ENCODE assay signal across 23 cellular contexts in the genomic region with DNA sequence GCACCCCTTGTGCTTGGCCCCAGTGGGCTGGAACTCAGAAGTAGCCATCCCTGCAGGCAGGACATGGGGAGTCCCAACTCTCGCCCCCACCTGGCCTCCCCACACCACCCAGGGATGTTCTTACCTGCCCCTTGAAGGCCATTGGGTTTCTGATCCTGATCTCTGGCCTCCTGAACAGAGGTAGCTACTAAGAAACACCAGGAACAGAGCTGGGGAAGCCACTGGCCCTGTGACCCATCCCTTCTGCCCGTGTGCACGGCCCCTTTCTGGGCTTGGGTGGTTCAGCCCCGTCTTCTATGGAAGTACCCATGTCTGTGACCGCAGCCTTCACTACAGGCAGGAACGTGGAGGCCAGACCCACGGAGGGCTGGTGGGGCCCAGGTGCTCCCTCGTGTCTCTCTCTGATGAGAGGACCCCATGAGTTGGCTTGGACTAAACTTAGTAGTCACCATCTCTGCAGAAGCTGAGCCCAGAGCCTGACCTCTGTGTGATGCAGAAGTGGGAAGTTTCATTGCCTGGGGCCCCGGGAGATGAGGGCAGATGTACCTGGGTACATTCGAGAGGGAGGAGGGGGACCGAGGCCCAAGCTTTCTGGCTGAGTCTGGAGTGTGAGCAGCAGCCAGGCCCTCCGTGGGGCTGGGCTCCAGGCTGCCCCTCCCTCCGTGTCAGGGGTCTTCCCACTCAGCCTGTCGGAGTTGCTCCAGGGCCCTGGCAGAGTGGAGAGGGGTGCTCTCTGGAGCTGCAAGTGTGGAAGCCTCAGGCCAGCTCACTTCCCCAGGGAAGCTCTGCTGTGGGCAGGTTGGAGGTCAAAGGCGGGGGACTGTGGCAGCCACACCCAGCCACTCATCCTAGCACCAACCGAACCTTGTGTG.
A peak's percentile ranks its signal among the peaks of the same experiment; 100 is the strongest.
DNase-seq lines count a peak whose midpoint lies in the region; ATAC-seq, FAIRE-seq and TF ChIP-seq lines count a peak whose summit lies in the region.
"Had no signal": no experiment of that assay in that cellular context is flagged by ENCODE, and none has a peak within 500 bp of the region (broad histone marks: within the 10 kb centered on the region; RNA-seq: fewer than 3 reads in every experiment).

No MANE protein-coding gene starts in this region.

- no peak for TF ChIP-seq POLR2A in GM12891 (IDR thresholded peaks at IDR 0.05; ENCODE audit: low read depth, low read length)

- no peak for ATAC-seq in sciatic nerve
- ATAC-seq: A549, GM23338, heart right ventricle, HepG2, Panc1 had no signal

- H3K36me3 Mint-ChIP-seq in activated CD4-positive, alpha-beta T cell treated with anti-CD3 and anti-CD28 coated beads, Interleukin-2, amount 10 ng/mL, durations not matched to agents 7 days and 5 days (ENCODE audit: low read depth) = peaks cover 21% of the 10 kb centered on the region
- peaks cover under 1% of the 10 kb centered on the region for H3K36me3 Mint-ChIP-seq in chondrocyte (ENCODE audit: low read depth)

- H3K9me3 ChIP-seq in effector memory CD4-positive, alpha-beta T cell (ENCODE audit: control insufficient read depth, low read length) = no peaks in the 10 kb centered on the region
- H3K9me3 ChIP-seq: A549, heart right ventricle, tibial nerve had no signal

- CTCF ChIA-PET in activated CD4-positive, alpha-beta T cell treated with anti-CD3 and anti-CD28 coated beads, Interleukin-2, amount 10 ng/mL, durations not matched to agents 7 days and 5 days (lab: Charles Lee) = interaction anchor here (1.3 to 1.7 kb wide), 3 partner anchors 9 to 24 kb away, joined by 3 to 8 read pairs (median 7); no protein-coding TSS in a partner anchor

- H3K36me3 ChIP-seq in effector memory CD4-positive, alpha-beta T cell (ENCODE audit: control insufficient read depth, insufficient read depth, low read length) = no peaks in the 10 kb centered on the region

- TF ChIP-seq CTCF in chondrocyte (IDR thresholded peaks at IDR 0.05) = no peak

- intact Hi-C loops in sciatic nerve (cut with DNase I) = no loop called here

- POLR2A ChIA-PET in activated CD4-positive, alpha-beta T cell treated with anti-CD3 and anti-CD28 coated beads, Interleukin-2, amount 10 ng/mL, durations not matched to agents 7 days and 5 days (lab: Charles Lee) = no interaction called here

- H3K4me3 Mint-ChIP-seq in activated CD4-positive, alpha-beta T cell treated with anti-CD3 and anti-CD28 coated beads, Interleukin-2, amount 10 ng/mL, durations not matched to agents 7 days and 5 days = no peak overlapping the region
- no peak overlapping the region for H3K4me3 Mint-ChIP-seq in chondrocyte (ENCODE audit: unreplicated experiment)
- H3K4me3 Mint-ChIP-seq: GM23338, nephron progenitor cell had no signal

- FAIRE-seq in GM12891 (lab: Jason Lieb, UNC) = no peak
- FAIRE-seq: A549, astrocyte, HepG2 had no signal

- H3K4me3 ChIP-seq in effector memory CD4-positive, alpha-beta T cell (ENCODE audit: insufficient read depth, low read depth, low read length, poor library complexity, severe bottlenecking) = no peak overlapping the region
- H3K4me3 ChIP-seq: A549, GM23338, heart right ventricle, lung, tibial nerve had no signal

- no peak overlapping the region for H3K27ac ChIP-seq in effector memory CD4-positive, alpha-beta T cell (ENCODE audit: insufficient read depth, low read length, poor library complexity, severe bottlenecking)
- H3K27ac ChIP-seq: A549, heart right ventricle, tibial nerve had no signal

- no peaks in the 10 kb centered on the region for H3K27me3 Mint-ChIP-seq in activated CD4-positive, alpha-beta T cell treated with anti-CD3 and anti-CD28 coated beads, Interleukin-2, amount 10 ng/mL, durations not matched to agents 7 days and 5 days
- no peaks in the 10 kb centered on the region for H3K27me3 Mint-ChIP-seq in chondrocyte (ENCODE audit: low read depth)

- no peak for DNase-seq in activated CD4-positive, alpha-beta T cell treated with anti-CD3 and anti-CD28 coated beads, Interleukin-2, amount 10 ng/mL, durations not matched to agents 7 days and 5 days
- no peak for DNase-seq in activated CD4-positive, alpha-beta T cell treated with anti-CD3 and anti-CD28 coated beads, Interleukin-2, amount 50 U/mL, for 1 hour
- DNase-seq in GM12891 (ENCODE audit: insufficient read length, low spot score) = no peak
- peak; percentile 67 for DNase-seq in chondrocyte (ENCODE audit: low spot score)
- peak; percentile 45 for DNase-seq in sciatic nerve (ENCODE audit: low spot score)
- DNase-seq in effector memory CD4-positive, alpha-beta T cell = no peak
- DNase-seq in retina = no peak
- DNase-seq in NCI-H510A treated with DMSO at 0.1 percent for 48 hours (lab: John Stamatoyannopoulos, UW) = no peak
- DNase-seq: activated CD8-positive, alpha-beta memory T cell treated with anti-CD3 and anti-CD28 coated beads for 24 hours; DND-41; heart right ventricle; NCI-H1436 treated with DMSO at 0.1 percent for 48 hours; NCI-H2171 treated with DMSO at 0.1 percent for 48 hours; NCI-H748 treated with DMSO at 0.1 percent for 48 hours; nephron progenitor cell; stimulated activated naive CD4-positive, alpha-beta T cell had no signal

- H3K27me3 ChIP-seq in effector memory CD4-positive, alpha-beta T cell (replicated peaks; ENCODE audit: control insufficient read depth, insufficient read depth, low read length, poor library complexity, severe bottlenecking) = no peaks in the 10 kb centered on the region
- H3K27me3 ChIP-seq: heart right ventricle, tibial nerve had no signal

- H3K4me1 Mint-ChIP-seq in activated CD4-positive, alpha-beta T cell treated with anti-CD3 and anti-CD28 coated beads, Interleukin-2, amount 10 ng/mL, durations not matched to agents 7 days and 5 days = peaks cover 40% of the 10 kb centered on the region
- H3K4me1 Mint-ChIP-seq in chondrocyte (ENCODE audit: low read depth) = peaks cover 25% of the 10 kb centered on the region

- no peaks in the 10 kb centered on the region for H3K9me3 Mint-ChIP-seq in activated CD4-positive, alpha-beta T cell treated with anti-CD3 and anti-CD28 coated beads, Interleukin-2, amount 10 ng/mL, durations not matched to agents 7 days and 5 days
- H3K9me3 Mint-ChIP-seq in chondrocyte (ENCODE audit: low read depth) = no peaks in the 10 kb centered on the region
- H3K9me3 Mint-ChIP-seq: GM23338, nephron progenitor cell had no signal

- H3K4me1 ChIP-seq in effector memory CD4-positive, alpha-beta T cell (ENCODE audit: control insufficient read depth, insufficient read depth, low read length, poor library complexity, severe bottlenecking) = peaks cover 36% of the 10 kb centered on the region
- H3K4me1 ChIP-seq: A549 had no signal

- peak overlapping the region; percentile 33 for H3K27ac Mint-ChIP-seq in activated CD4-positive, alpha-beta T cell treated with anti-CD3 and anti-CD28 coated beads, Interleukin-2, amount 10 ng/mL, durations not matched to agents 7 days and 5 days
- H3K27ac Mint-ChIP-seq in chondrocyte (ENCODE audit: unreplicated experiment) = no peak overlapping the region
- H3K27ac Mint-ChIP-seq: GM23338, nephron progenitor cell had no signal

TF ChIP-seq in GM12891, 5 proteins besides CTCF, POLR2A, EP300 and RAD21:
- TF ChIP-seq TAF1 (IDR thresholded peaks at IDR 0.05; ENCODE audit: low read depth, low read length) (no peak), PAX5 (IDR thresholded peaks at IDR 0.05; ENCODE audit: insufficient read depth, low read length, severe bottlenecking) (no peak), SPI1 (IDR thresholded peaks at IDR 0.05; ENCODE audit: low read depth, low read length) (peak; percentile 29; the same call in 1 of the 2 replicates), POU2F2 (IDR thresholded peaks at IDR 0.05; ENCODE audit: low read depth, low read length) (no peak), POLR2AphosphoS5 (IDR thresholded peaks at IDR 0.05; ENCODE audit: low read depth, low read length) (no peak)
TF ChIP-seq in GM12891: peak in this region for 1.

Comparison
In these comparisons a context has a peak if more than half of its experiments do, and no peak if none do; other contexts are left out.
1. DNase-seq: peak in chondrocyte (single experiment) and sciatic nerve (single experiment); none in activated CD4-positive, alpha-beta T cell treated with anti-CD3 and anti-CD28 coated beads, Interleukin-2, amount 10 ng/mL, durations not matched to agents 7 days and 5 days (single experiment), activated CD4-positive, alpha-beta T cell treated with anti-CD3 and anti-CD28 coated beads, Interleukin-2, amount 50 U/mL, for 1 hour (single experiment), GM12891 (single experiment), effector memory CD4-positive, alpha-beta T cell (0 of 3), retina (single experiment) and NCI-H510A treated with DMSO at 0.1 percent for 48 hours (single experiment).